ENCODE assay signal across 9 cellular contexts in the genomic region with DNA sequence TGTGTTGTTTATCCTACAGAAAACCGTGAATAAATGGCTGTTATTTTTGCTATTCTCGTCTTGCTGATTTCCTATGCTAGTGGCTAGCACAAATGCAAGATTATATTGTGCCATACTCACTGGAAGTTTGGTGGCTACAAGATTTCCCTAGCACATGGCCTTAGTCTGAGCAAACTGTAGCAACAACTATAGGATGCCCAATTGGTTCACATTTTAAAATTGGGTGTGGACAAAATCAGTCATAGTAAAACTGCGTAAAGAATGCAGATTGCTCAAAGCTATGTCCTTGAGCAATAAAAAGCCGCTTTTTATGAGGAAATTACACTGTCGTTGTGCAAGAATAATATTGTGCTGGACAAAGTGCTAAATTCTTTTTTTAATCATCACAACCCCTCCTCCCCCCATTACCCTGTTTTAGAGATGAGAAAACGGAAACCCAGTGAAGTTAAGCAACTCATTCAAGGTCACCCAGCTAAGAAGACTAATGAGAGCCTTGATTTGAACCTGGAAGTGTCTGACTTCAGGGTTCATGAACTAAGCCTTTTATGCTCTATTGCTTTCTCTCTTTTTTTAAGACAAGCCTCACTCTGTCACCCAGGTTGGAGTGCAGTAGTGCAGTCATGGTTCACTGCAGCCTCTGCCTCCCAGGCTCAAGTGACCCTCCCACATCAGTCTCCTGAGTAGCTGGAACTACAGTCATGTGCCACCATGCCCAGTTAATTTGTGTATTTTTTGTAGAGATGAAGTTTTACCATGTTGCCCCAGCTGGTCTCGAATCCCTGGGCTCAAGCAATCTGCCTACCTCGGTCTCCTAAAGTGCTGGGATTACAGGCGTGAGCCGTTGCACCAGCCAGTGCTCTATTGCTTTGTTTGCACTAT.
A peak's percentile ranks its signal among the peaks of the same experiment; 100 is the strongest.
DNase-seq lines count a peak whose midpoint lies in the region; ATAC-seq and TF ChIP-seq lines count a peak whose summit lies in the region.
"Had no signal": no experiment of that assay in that cellular context is flagged by ENCODE, and none has a peak within 500 bp of the region (broad histone marks: within the 10 kb centered on the region; RNA-seq: fewer than 3 reads in every experiment).

No MANE protein-coding gene starts in this region.

- no peak overlapping the region for H3K27ac Mint-ChIP-seq in activated T-helper 17 cell treated with anti-CD3 and anti-CD28 coated beads, Interleukin-2, amount 50 U/mL, for 72 hours
- H3K27ac Mint-ChIP-seq: activated naive CD8-positive, alpha-beta T cell treated with anti-CD3 and anti-CD28 coated beads, Interleukin-2, amount 10 ng/mL, durations not matched to agents 7 days and 5 days had no signal

- H3F3A ChIP-seq in SK-N-SH (replicated peaks; ENCODE audit: insufficient read depth) = peaks cover 17% of the 10 kb centered on the region

- H3K9me3 ChIP-seq in SK-N-SH (no peaks in the 10 kb centered on the region), adipocyte (ENCODE audit: control insufficient read depth, low read length) (no peaks in the 10 kb centered on the region), testis (no peaks in the 10 kb centered on the region)

- peak overlapping the region; percentile 53 for H3K4me2 ChIP-seq in SK-N-SH

- POLR2A ChIA-PET in SK-N-SH (lab: Yijun Ruan, JAX) = no interaction called here

- no peaks in the 10 kb centered on the region for H3K9me3 Mint-ChIP-seq in activated T-helper 17 cell treated with anti-CD3 and anti-CD28 coated beads, Interleukin-2, amount 50 U/mL, for 72 hours
- H3K9me3 Mint-ChIP-seq: activated naive CD8-positive, alpha-beta T cell treated with anti-CD3 and anti-CD28 coated beads, Interleukin-2, amount 10 ng/mL, durations not matched to agents 7 days and 5 days had no signal

- ATAC-seq in SK-N-SH treated with all-trans-retinoic acid at 6 μM for 48 hours (no peak; the same call in 2 of the 3 replicates), HG03442 (IDR thresholded peaks at IDR 0.05; ENCODE audit: unreplicated experiment) (peak; percentile 74), left lobe of liver (peak; percentile 55), HG03521 (IDR thresholded peaks at IDR 0.05; ENCODE audit: unreplicated experiment) (no peak)
- ATAC-seq in activated T-helper 17 cell treated with anti-CD3 and anti-CD28 coated beads, Interleukin-2, amount 50 U/mL, for 72 hours (replicated peaks) = no peak

- no peaks in the 10 kb centered on the region for H3K36me3 ChIP-seq in SK-N-SH (replicated peaks in 1 of 2; ENCODE audit: control insufficient read depth in 1 of 2, insufficient read depth in 2 of 2, low read length in 1 of 2)
- no peaks in the 10 kb centered on the region for H3K36me3 ChIP-seq in adipocyte (ENCODE audit: control insufficient read depth, insufficient read depth, low read length, severe bottlenecking)
- no peaks in the 10 kb centered on the region for H3K36me3 ChIP-seq in testis (ENCODE audit: low read depth, missing control alignments)

- no peak for TF ChIP-seq RAD21 in SK-N-SH (IDR thresholded peaks at IDR 0.05; ENCODE audit: low read length)

- no peaks in the 10 kb centered on the region for H4K20me1 ChIP-seq in SK-N-SH (ENCODE audit: insufficient read depth)

- no peaks in the 10 kb centered on the region for H3K4me1 Mint-ChIP-seq in activated T-helper 17 cell treated with anti-CD3 and anti-CD28 coated beads, Interleukin-2, amount 50 U/mL, for 72 hours
- H3K4me1 Mint-ChIP-seq: activated naive CD8-positive, alpha-beta T cell treated with anti-CD3 and anti-CD28 coated beads, Interleukin-2, amount 10 ng/mL, durations not matched to agents 7 days and 5 days had no signal

- TF ChIP-seq POLR2A in testis (IDR thresholded peaks at IDR 0.05) = no peak

- 82% methylated on average over 10 of the region's 10 CpGs for WGBS in SK-N-SH (ENCODE audit: low lambda C conversion rate)
- WGBS in testis, 2 donors = 72 to 74% methylated on average over 10 of the region's 10 CpGs

- H3K27ac ChIP-seq in SK-N-SH (ENCODE audit: low read depth in 2 of 2, low read length in 1 of 2) (peak overlapping the region in 1 of 2 experiments; percentile 79; a peak in 2 of 4 replicates), testis (peak overlapping the region in 1 of 2 donors; percentile 16)

- no peaks in the 10 kb centered on the region for H3K9me2 ChIP-seq in SK-N-SH

- DNase-seq in SK-N-SH = no peak
- DNase-seq in adipocyte (ENCODE audit: low read depth) = peak; percentile 97
- no peak for DNase-seq in left lobe of liver (ENCODE audit: low spot score)
- DNase-seq in testis = no peak
- DNase-seq: activated naive CD8-positive, alpha-beta T cell treated with anti-CD3 and anti-CD28 coated beads, Interleukin-2, amount 10 ng/mL, durations not matched to agents 7 days and 5 days had no signal

- H3K9ac ChIP-seq in SK-N-SH (peak overlapping the region; percentile 19; the same call in 1 of the 2 replicates), adipocyte (ENCODE audit: low read length) (peak overlapping the region; percentile 62)

- no peak overlapping the region for H2AFZ ChIP-seq in SK-N-SH (ENCODE audit: low read depth)

- H3K36me3 Mint-ChIP-seq in activated T-helper 17 cell treated with anti-CD3 and anti-CD28 coated beads, Interleukin-2, amount 50 U/mL, for 72 hours (ENCODE audit: low read depth) = no peaks in the 10 kb centered on the region
- H3K36me3 Mint-ChIP-seq: activated naive CD8-positive, alpha-beta T cell treated with anti-CD3 and anti-CD28 coated beads, Interleukin-2, amount 10 ng/mL, durations not matched to agents 7 days and 5 days had no signal

- no peak for TF ChIP-seq EP300 in SK-N-SH (IDR thresholded peaks at IDR 0.05; ENCODE audit: borderline replicate concordance in 1 of 2, low read depth in 1 of 2, low read length in 1 of 2)

- no peaks in the 10 kb centered on the region for H3K27me3 ChIP-seq in SK-N-SH (ENCODE audit: insufficient read depth)
- H3K27me3 ChIP-seq in adipocyte (replicated peaks; ENCODE audit: control insufficient read depth, insufficient read depth, low read length) = no peaks in the 10 kb centered on the region
- H3K27me3 ChIP-seq in testis = no peaks in the 10 kb centered on the region

- CTCF ChIA-PET in SK-N-SH (lab: Yijun Ruan, JAX) = no interaction called here

- intact Hi-C loops in testis (cut with DNase I; ENCODE audit: low total_unique reads) = no loop called here

- H3K79me2 ChIP-seq in SK-N-SH (ENCODE audit: insufficient read depth) = peaks cover 71% of the 10 kb centered on the region

- peaks cover 18 to 50% of the 10 kb centered on the region in 2 experiments for H3K4me1 ChIP-seq in SK-N-SH (ENCODE audit: control insufficient read depth in 1 of 2, insufficient read depth in 2 of 2, low read depth in 1 of 2, low read length in 1 of 2)
- peaks cover 56% of the 10 kb centered on the region for H3K4me1 ChIP-seq in adipocyte (ENCODE audit: control insufficient read depth, insufficient read depth, low read length)
- H3K4me1 ChIP-seq in testis = peaks cover 10% of the 10 kb centered on the region

- H3K4me3 Mint-ChIP-seq in activated T-helper 17 cell treated with anti-CD3 and anti-CD28 coated beads, Interleukin-2, amount 50 U/mL, for 72 hours = no peak overlapping the region
- H3K4me3 Mint-ChIP-seq: activated naive CD8-positive, alpha-beta T cell treated with anti-CD3 and anti-CD28 coated beads, Interleukin-2, amount 10 ng/mL, durations not matched to agents 7 days and 5 days had no signal

- TF ChIP-seq CTCF in SK-N-SH (IDR thresholded peaks at IDR 0.05) (no peak), testis (IDR thresholded peaks at IDR 0.05) (no peak)

- H3K4me3 ChIP-seq in SK-N-SH (ENCODE audit: low read depth in 2 of 2, low read length in 1 of 2) = no peak overlapping the region
- peak overlapping the region; percentile 12 for H3K4me3 ChIP-seq in adipocyte (ENCODE audit: low read length)
- H3K4me3 ChIP-seq in testis = no peak overlapping the region

- H3K27me3 Mint-ChIP-seq in activated T-helper 17 cell treated with anti-CD3 and anti-CD28 coated beads, Interleukin-2, amount 50 U/mL, for 72 hours = peaks cover 4% of the 10 kb centered on the region
- H3K27me3 Mint-ChIP-seq: activated naive CD8-positive, alpha-beta T cell treated with anti-CD3 and anti-CD28 coated beads, Interleukin-2, amount 10 ng/mL, durations not matched to agents 7 days and 5 days had no signal

TF ChIP-seq in SK-N-SH treated with all-trans-retinoic acid at 6 μM for 48 hours, 23 proteins besides CTCF, POLR2A, EP300 and RAD21:
- no peak for TF ChIP-seq RARB (CRISPR knock-in tag; IDR thresholded peaks at IDR 0.05)
- TF ChIP-seq ZNF8 (CRISPR knock-in tag; IDR thresholded peaks at IDR 0.05) = no peak
- no peak for TF ChIP-seq OSR1 (CRISPR knock-in tag; IDR thresholded peaks at IDR 0.05)
- no peak for TF ChIP-seq SNAI2 (CRISPR knock-in tag; IDR thresholded peaks at IDR 0.05)
- no peak for TF ChIP-seq ZFP3 (CRISPR knock-in tag; IDR thresholded peaks at IDR 0.05)
- TF ChIP-seq, protein P1, sequence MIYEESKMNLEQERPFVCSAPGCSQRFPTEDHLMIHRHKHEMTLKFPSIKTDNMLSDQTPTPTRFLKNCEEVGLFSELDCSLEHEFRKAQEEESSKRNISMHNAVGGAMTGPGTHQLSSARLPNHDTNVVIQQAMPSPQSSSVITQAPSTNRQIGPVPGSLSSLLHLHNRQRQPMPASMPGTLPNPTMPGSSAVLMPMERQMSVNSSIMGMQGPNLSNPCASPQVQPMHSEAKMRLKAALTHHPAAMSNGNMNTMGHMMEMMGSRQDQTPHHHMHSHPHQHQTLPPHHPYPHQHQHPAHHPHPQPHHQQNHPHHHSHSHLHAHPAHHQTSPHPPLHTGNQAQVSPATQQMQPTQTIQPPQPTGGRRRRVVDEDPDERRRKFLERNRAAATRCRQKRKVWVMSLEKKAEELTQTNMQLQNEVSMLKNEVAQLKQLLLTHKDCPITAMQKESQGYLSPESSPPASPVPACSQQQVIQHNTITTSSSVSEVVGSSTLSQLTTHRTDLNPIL (CRISPR knock-in tag; IDR thresholded peaks at IDR 0.05; ENCODE audit: low read depth) = no peak
- TF ChIP-seq CSDC2 (CRISPR knock-in tag; IDR thresholded peaks at IDR 0.05) = no peak

Comparison
In these comparisons a context has a peak if more than half of its experiments do, and no peak if none do; other contexts are left out.
1. ATAC-seq: peak in HG03442 (single experiment) and left lobe of liver (single experiment); none in SK-N-SH treated with all-trans-retinoic acid at 6 μM for 48 hours (single experiment), HG03521 (single experiment) and activated T-helper 17 cell treated with anti-CD3 and anti-CD28 coated beads, Interleukin-2, amount 50 U/mL, for 72 hours (single experiment).